ENCODE assay signal across 11 cellular contexts in genomic region chr18:23356915-23357421, GRCh38.
A peak's percentile ranks its signal among the peaks of the same experiment; 100 is the strongest.
DNase-seq lines count a peak whose midpoint lies in the region; ATAC-seq and TF ChIP-seq lines count a peak whose summit lies in the region.
"Had no signal": no experiment of that assay in that cellular context is flagged by ENCODE, and none has a peak within 500 bp of the region (broad histone marks: within the 10 kb centered on the region; RNA-seq: fewer than 3 reads in every experiment).

No MANE protein-coding gene starts in this region.

- no peak for TF ChIP-seq CTCF in body of pancreas (IDR thresholded peaks at IDR 0.05)

- H3K4me3 ChIP-seq in body of pancreas: no peak overlapping the region
- H3K4me3 ChIP-seq in MG63: no peak overlapping the region

- DNase-seq in EH (ENCODE audit: low read depth) (peak; percentile 85), body of pancreas (peak in 1 of 4 donors; percentile 10), left cardiac atrium (no peak), renal cortical epithelial cell (ENCODE audit: low read depth) (peak; percentile 52), NCI-H1436 (lab: John Stamatoyannopoulos, UW) (no peak), MG63 (no peak), 8988T (no peak), NCI-H2029 treated with DMSO at 0.1 percent for 48 hours (lab: John Stamatoyannopoulos, UW) (no peak)
- DNase-seq: activated CD4-positive, alpha-beta T cell treated with anti-CD3 and anti-CD28 coated beads for 48 hours; activated naive CD4-positive, alpha-beta T cell treated with anti-CD3 and anti-CD28 coated beads, Interleukin-2, amount 50 U/mL, for 16 hours; NCI-H524 treated with DMSO at 0.1 percent for 48 hours had no signal

- ATAC-seq in body of pancreas: peak; percentile 61
- peak; percentile 4 to 41 for ATAC-seq in left cardiac atrium

- H3K36me3 ChIP-seq in body of pancreas (replicated peaks in 1 of 2; ENCODE audit: insufficient read depth in 1 of 2, low read depth in 2 of 2): no peaks in the 10 kb centered on the region
- H3K36me3 ChIP-seq in MG63: no peaks in the 10 kb centered on the region

- peaks cover 14% of the 10 kb centered on the region for H3K4me1 ChIP-seq in body of pancreas

- H3K9me3 ChIP-seq in body of pancreas: no peaks in the 10 kb centered on the region
- no peaks in the 10 kb centered on the region for H3K9me3 ChIP-seq in MG63

- peak overlapping the region in 2 of 4 donors; percentile 37 to 62 for H3K27ac ChIP-seq in body of pancreas

- TF ChIP-seq POLR2A in body of pancreas (IDR thresholded peaks at IDR 0.05): no peak

- 19 to 35% methylated on average over 1 of the region's 1 CpG for WGBS in body of pancreas, 2 donors

- no peaks in the 10 kb centered on the region for H3K27me3 ChIP-seq in body of pancreas
- H3K27me3 ChIP-seq in MG63: no peaks in the 10 kb centered on the region

- intact Hi-C loops in body of pancreas (cut with DNase I): no loop called here
- intact Hi-C loops in left cardiac atrium (cut with DNase I): no loop called here

Comparison
In these comparisons a context has a peak if more than half of its experiments do, and no peak if none do; other contexts are left out.
1. DNase-seq: peak in EH (single experiment) and renal cortical epithelial cell (single experiment); none in left cardiac atrium (single experiment), NCI-H1436 (single experiment), MG63 (single experiment), 8988T (single experiment) and NCI-H2029 treated with DMSO at 0.1 percent for 48 hours (single experiment).